11 cellular contexts compared by ENCODE assay signal in the genomic region with DNA sequence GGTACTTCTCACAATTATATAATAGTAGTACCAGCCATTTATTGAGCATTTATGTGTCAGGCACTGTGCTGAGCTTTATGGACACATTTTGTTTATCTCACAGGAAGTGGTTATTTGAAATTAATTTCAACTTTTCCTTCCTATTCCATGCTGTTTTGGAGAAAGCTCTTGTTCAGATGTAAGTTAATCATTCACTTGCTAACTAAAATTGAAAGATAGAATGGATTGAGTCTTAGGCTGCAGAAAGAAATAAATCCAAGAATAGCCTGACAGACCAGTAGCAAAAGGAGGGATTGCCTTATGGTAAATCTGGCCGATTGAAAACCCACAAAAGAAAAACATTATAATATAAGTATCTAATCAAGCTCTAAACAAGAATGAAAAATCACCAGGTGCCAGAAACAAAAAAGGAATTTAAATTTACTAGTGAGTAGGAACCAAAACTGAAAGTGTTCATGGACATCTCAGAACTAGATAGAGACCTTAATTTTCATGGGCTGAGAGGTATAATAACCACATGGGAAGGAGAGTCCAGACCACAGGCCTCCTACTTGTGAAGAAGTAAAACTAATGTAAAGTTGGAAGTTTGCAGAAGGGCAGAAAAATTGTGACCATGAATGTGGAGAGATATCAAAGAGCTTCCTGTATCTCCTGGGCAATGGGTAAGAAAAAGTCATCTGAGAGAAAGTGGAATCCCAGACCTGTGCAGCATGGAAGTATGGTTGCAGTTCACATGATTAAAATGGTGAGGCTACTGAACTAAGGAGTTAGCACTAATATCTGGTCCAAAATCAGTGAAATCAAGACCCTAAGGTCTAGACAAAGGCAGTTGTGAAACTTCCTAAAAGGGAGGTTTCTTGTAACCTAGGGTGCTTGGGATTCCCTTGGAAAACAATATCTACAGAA. TPM values are rescaled to one million over a fixed set of nuclear protein-coding genes. Genes with fewer than 3 reads are reported as not detected.
DNase-seq lines count a peak whose midpoint lies in the region; ATAC-seq, FAIRE-seq and TF ChIP-seq lines count a peak whose summit lies in the region.
"Had no signal": no experiment of that assay in that cellular context is flagged by ENCODE, and none has a peak within 500 bp of the region (broad histone marks: within the 10 kb centered on the region; RNA-seq: fewer than 3 reads in every experiment).

No MANE protein-coding gene starts in this region.

- ATAC-seq in A549 (no peak), GM19035 (IDR thresholded peaks at IDR 0.05; ENCODE audit: unreplicated experiment) (peak; percentile 94), HG02623 (IDR thresholded peaks at IDR 0.05; ENCODE audit: unreplicated experiment) (peak; percentile 96), HG03439 (IDR thresholded peaks at IDR 0.05; ENCODE audit: unreplicated experiment) (peak; percentile 91)
- ATAC-seq: mucosa of descending colon had no signal

- H3K4me3 ChIP-seq in A549: no peak overlapping the region
- H3K4me3 ChIP-seq: hepatocyte, mucosa of descending colon had no signal

- 16% methylated on average over 1 of the region's 1 CpG for WGBS in A549 (ENCODE audit: missing lambda C conversion rate)

- TF ChIP-seq RAD21 in A549 (conservative IDR thresholded peaks at IDR 0.05 in 1 of 2, IDR thresholded peaks at IDR 0.05 in 1 of 2): no peak

- DNase-seq in A549 (ENCODE audit: low read depth in 1 of 2, low spot score in 1 of 2) (no peak), COR-L47 (lab: John Stamatoyannopoulos, UW) (no peak), LoVo (ENCODE audit: low spot score) (no peak)
- DNase-seq in activated CD4-positive, CD25-positive, alpha-beta regulatory T cell treated with anti-CD3 and anti-CD28 coated beads, Interleukin-2, amount 50 U/mL, for 72 hours: no peak
- DNase-seq in activated T-cell treated with anti-CD3 and anti-CD28 coated beads, Interleukin-2, amount 50 U/mL, for 24 hours: no peak
- DNase-seq: mucosa of descending colon had no signal

- TF ChIP-seq POLR2A in A549 (IDR thresholded peaks at IDR 0.05; ENCODE audit: low read length): no peak

- TF ChIP-seq CTCF in A549 (IDR thresholded peaks at IDR 0.05): no peak

- POLR2A ChIA-PET in A549 (lab: Yijun Ruan, JAX): no interaction called here

- H3K36me3 Mint-ChIP-seq in activated T-cell treated with anti-CD3 and anti-CD28 coated beads, Interleukin-2, amount 50 U/mL, for 24 hours (ENCODE audit: low read depth): peaks cover 14% of the 10 kb centered on the region

- H3K9me3 Mint-ChIP-seq in activated T-cell treated with anti-CD3 and anti-CD28 coated beads, Interleukin-2, amount 50 U/mL, for 24 hours: no peaks in the 10 kb centered on the region

- H3K27me3 Mint-ChIP-seq in activated T-cell treated with anti-CD3 and anti-CD28 coated beads, Interleukin-2, amount 50 U/mL, for 24 hours: peaks cover 13% of the 10 kb centered on the region

- no peaks in the 10 kb centered on the region for H3K4me1 ChIP-seq in A549

- peaks cover 4% of the 10 kb centered on the region for H3K4me1 Mint-ChIP-seq in activated T-cell treated with anti-CD3 and anti-CD28 coated beads, Interleukin-2, amount 50 U/mL, for 24 hours (ENCODE audit: low read depth)

- no peak for TF ChIP-seq EP300 in A549 (IDR thresholded peaks at IDR 0.05)

- CTCF ChIA-PET in A549 (lab: Yijun Ruan, JAX): no interaction called here

- H3K4me3 Mint-ChIP-seq in activated T-cell treated with anti-CD3 and anti-CD28 coated beads, Interleukin-2, amount 50 U/mL, for 24 hours: no peak overlapping the region

- no peak overlapping the region for H3K27ac Mint-ChIP-seq in activated T-cell treated with anti-CD3 and anti-CD28 coated beads, Interleukin-2, amount 50 U/mL, for 24 hours

- no peaks in the 10 kb centered on the region for H3K9me3 ChIP-seq in A549
- H3K9me3 ChIP-seq: mucosa of descending colon had no signal

- H3K27ac ChIP-seq in A549: no peak overlapping the region
- H3K27ac ChIP-seq: hepatocyte had no signal

- no peak overlapping the region for H3K4me2 ChIP-seq in A549
- H3K4me2 ChIP-seq: hepatocyte had no signal

- peak; percentile 61 for FAIRE-seq in A549 (lab: Jason Lieb, UNC)
- FAIRE-seq: G401.6 had no signal

TF ChIP-seq in A549, 52 proteins besides CTCF, POLR2A, EP300 and RAD21:
- TF ChIP-seq ELK1 (IDR thresholded peaks at IDR 0.05; ENCODE audit: low read depth, low read length) (no peak), KDM1A (IDR thresholded peaks at IDR 0.05; ENCODE audit: low read depth) (no peak), FOXS1 (CRISPR knock-in tag; IDR thresholded peaks at IDR 0.05) (no peak), REST (IDR thresholded peaks at IDR 0.05) (no peak), EHF (CRISPR knock-in tag; IDR thresholded peaks at IDR 0.05) (no peak), CBX8 (IDR thresholded peaks at IDR 0.05) (no peak)
- TF ChIP-seq, protein P1, sequence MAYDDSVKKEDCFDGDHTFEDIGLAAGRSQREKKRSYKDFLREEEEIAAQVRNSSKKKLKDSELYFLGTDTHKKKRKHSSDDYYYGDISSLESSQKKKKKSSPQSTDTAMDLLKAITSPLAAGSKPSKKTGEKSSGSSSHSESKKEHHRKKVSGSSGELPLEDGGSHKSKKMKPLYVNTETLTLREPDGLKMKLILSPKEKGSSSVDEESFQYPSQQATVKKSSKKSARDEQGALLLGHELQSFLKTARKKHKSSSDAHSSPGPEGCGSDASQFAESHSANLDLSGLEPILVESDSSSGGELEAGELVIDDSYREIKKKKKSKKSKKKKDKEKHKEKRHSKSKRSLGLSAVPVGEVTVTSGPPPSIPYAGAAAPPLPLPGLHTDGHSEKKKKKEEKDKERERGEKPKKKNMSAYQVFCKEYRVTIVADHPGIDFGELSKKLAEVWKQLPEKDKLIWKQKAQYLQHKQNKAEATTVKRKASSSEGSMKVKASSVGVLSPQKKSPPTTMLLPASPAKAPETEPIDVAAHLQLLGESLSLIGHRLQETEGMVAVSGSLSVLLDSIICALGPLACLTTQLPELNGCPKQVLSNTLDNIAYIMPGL (CRISPR knock-in tag; IDR thresholded peaks at IDR 0.05; ENCODE audit: borderline replicate concordance): no peak

RNA-seq across cellular contexts. Expression of gene RADX, which starts 38.0 kb away (rescaled TPM):
- polyA plus RNA-seq in A549 (2011; rRNA removed) (0.25 and 0.29 TPM in 2 replicates), A549 (2017; fragmentation: RNase III; extraction: RNeasy Plus Mini Kit Qiagen cat#74134 plus additional on column Dnase treatment) (0.07 to 0.12 TPM (median 0.09 TPM) in 3 replicates)
- 0.04 and 0.07 TPM in 2 replicates for polyA plus RNA-seq in A549 (2012; cell fraction: cytosol; rRNA removed)
- 0.05 and 0.06 TPM in 2 replicates for polyA plus RNA-seq in A549 (2012; cell fraction: nucleus; rRNA removed)
- 0.04 TPM in 1 of 2 replicates, not detected in the other for polyA minus RNA-seq in A549 (2011; rRNA and poly(A)+ RNA removed)

Comparison
In these comparisons a context has a peak if more than half of its experiments do, and no peak if none do; other contexts are left out.
1. ATAC-seq: peak in GM19035 (single experiment), HG02623 (single experiment) and HG03439 (single experiment); none in A549 (0 of 2).